ENCODE assay signal across 20 cellular contexts in the genomic region with DNA sequence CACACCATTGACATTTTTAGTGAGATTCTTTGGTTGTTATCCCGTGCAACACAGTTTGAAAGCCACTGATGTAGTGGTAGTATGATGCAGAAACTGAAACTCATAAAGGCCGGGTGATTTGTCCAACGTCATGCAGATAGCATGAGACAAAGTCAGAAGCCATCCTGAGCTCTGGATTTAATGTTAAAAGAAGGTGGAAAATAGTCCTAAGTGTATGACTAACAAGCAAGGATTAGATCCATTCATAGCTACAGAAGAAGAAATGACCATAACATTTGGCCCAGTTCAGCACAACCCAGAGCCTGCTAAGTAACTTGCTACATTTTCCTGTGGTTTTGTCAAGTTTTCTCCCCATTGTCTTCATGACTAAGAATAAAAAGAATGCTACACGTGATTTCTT.
DNase-seq lines count a peak whose midpoint lies in the region; ATAC-seq and TF ChIP-seq lines count a peak whose summit lies in the region.
"Had no signal": no experiment of that assay in that cellular context is flagged by ENCODE, and none has a peak within 500 bp of the region (broad histone marks: within the 10 kb centered on the region; RNA-seq: fewer than 3 reads in every experiment).

No MANE protein-coding gene starts in this region.

- no peak overlapping the region for H2AFZ ChIP-seq in mesenchymal stem cell (ENCODE audit: low read depth, low read length)
- H2AFZ ChIP-seq: GM23338 had no signal

- H3K27ac Mint-ChIP-seq in HFFc6, result peak overlapping the region; percentile 73
- H3K27ac Mint-ChIP-seq in stimulated activated naive CD8-positive, alpha-beta T cell treated with anti-CD3 and anti-CD28 coated beads, Interleukin-15, amount 100 ng/mL, for 72 hours, result no peak overlapping the region
- H3K27ac Mint-ChIP-seq: effector memory CD8-positive, alpha-beta T cell; GM23338; nephron progenitor cell had no signal

- H2BK12ac ChIP-seq in mesenchymal stem cell (ENCODE audit: low read length in 2 of 2), result no peak overlapping the region

- H3K4me3 ChIP-seq in mesenchymal stem cell (ENCODE audit: insufficient read depth in 1 of 2, low read depth in 1 of 2, low read length in 2 of 2), result no peak overlapping the region
- no peak overlapping the region for H3K4me3 ChIP-seq in effector memory CD4-positive, alpha-beta T cell (ENCODE audit: insufficient read depth, low read depth, low read length, poor library complexity, severe bottlenecking)
- H3K4me3 ChIP-seq: A549, GM23338, upper lobe of right lung had no signal

- no peaks in the 10 kb centered on the region for H3K27me3 ChIP-seq in mesenchymal stem cell (ENCODE audit: control insufficient read depth in 1 of 2, insufficient read depth in 1 of 2, low read length in 2 of 2)
- H3K27me3 ChIP-seq in effector memory CD4-positive, alpha-beta T cell (replicated peaks; ENCODE audit: control insufficient read depth, insufficient read depth, low read length, poor library complexity, severe bottlenecking), result no peaks in the 10 kb centered on the region
- H3K27me3 ChIP-seq: upper lobe of right lung had no signal

- H3K9me3 ChIP-seq in mesenchymal stem cell (ENCODE audit: control insufficient read depth, low read length), result no peaks in the 10 kb centered on the region
- H3K9me3 ChIP-seq in effector memory CD4-positive, alpha-beta T cell (ENCODE audit: control insufficient read depth, low read length), result no peaks in the 10 kb centered on the region
- H3K9me3 ChIP-seq: A549, upper lobe of right lung had no signal

- no peak overlapping the region for H3K14ac ChIP-seq in mesenchymal stem cell (ENCODE audit: low read length in 2 of 2)

- H3K4ac ChIP-seq in mesenchymal stem cell (ENCODE audit: low read depth in 1 of 2, low read length in 2 of 2), result no peak overlapping the region

- peaks cover 1% of the 10 kb centered on the region for H3K79me1 ChIP-seq in mesenchymal stem cell (replicated peaks; ENCODE audit: low read length, poor library complexity, severe bottlenecking)

- no peak overlapping the region for H2BK15ac ChIP-seq in mesenchymal stem cell (ENCODE audit: low read depth, poor library complexity, severe bottlenecking)

- H3K36me3 ChIP-seq in mesenchymal stem cell (ENCODE audit: control insufficient read depth in 1 of 2, insufficient read depth in 2 of 2, low read depth in 1 of 2, low read length in 2 of 2), result no peaks in the 10 kb centered on the region
- no peaks in the 10 kb centered on the region for H3K36me3 ChIP-seq in effector memory CD4-positive, alpha-beta T cell (ENCODE audit: control insufficient read depth, insufficient read depth, low read length)
- H3K36me3 ChIP-seq: upper lobe of right lung had no signal

- no peak overlapping the region for H3K27ac ChIP-seq in mesenchymal stem cell (ENCODE audit: low read length, poor library complexity, severe bottlenecking)
- H3K27ac ChIP-seq in effector memory CD4-positive, alpha-beta T cell (ENCODE audit: insufficient read depth, low read length, poor library complexity, severe bottlenecking), result no peak overlapping the region
- H3K27ac ChIP-seq: A549, upper lobe of right lung had no signal

- H3K27me3 Mint-ChIP-seq in HFFc6 (ENCODE audit: insufficient read depth), result no peaks in the 10 kb centered on the region
- peaks cover 5% of the 10 kb centered on the region for H3K27me3 Mint-ChIP-seq in stimulated activated naive CD8-positive, alpha-beta T cell treated with anti-CD3 and anti-CD28 coated beads, Interleukin-15, amount 100 ng/mL, for 72 hours

- no peaks in the 10 kb centered on the region for H3K4me1 ChIP-seq in mesenchymal stem cell (ENCODE audit: control insufficient read depth, insufficient read depth, low read depth, low read length)
- H3K4me1 ChIP-seq in effector memory CD4-positive, alpha-beta T cell (ENCODE audit: control insufficient read depth, insufficient read depth, low read length, poor library complexity, severe bottlenecking), result no peaks in the 10 kb centered on the region
- H3K4me1 ChIP-seq: A549, upper lobe of right lung had no signal

- H4K8ac ChIP-seq in mesenchymal stem cell (ENCODE audit: low read length), result no peak overlapping the region

- no peaks in the 10 kb centered on the region for H3K36me3 Mint-ChIP-seq in HFFc6 (ENCODE audit: low read depth)

- TF ChIP-seq CTCF in HFFc6 (IDR thresholded peaks at IDR 0.05), result no peak

- WGBS in mesenchymal stem cell, result 70% methylated on average over 4 of the region's 4 CpGs

- H3K18ac ChIP-seq in mesenchymal stem cell (ENCODE audit: low read depth in 1 of 2, low read length in 2 of 2), result no peak overlapping the region

- peak overlapping the region; percentile 57 for H3K4me3 Mint-ChIP-seq in HFFc6
- H3K4me3 Mint-ChIP-seq in stimulated activated naive CD8-positive, alpha-beta T cell treated with anti-CD3 and anti-CD28 coated beads, Interleukin-15, amount 100 ng/mL, for 72 hours, result no peak overlapping the region
- H3K4me3 Mint-ChIP-seq: effector memory CD8-positive, alpha-beta T cell; GM23338; nephron progenitor cell had no signal

- DNase-seq in AG08395 (ENCODE audit: low spot score) (peak; percentile 64), HFFc6 (peak; percentile 86), astrocyte of the hippocampus (ENCODE audit: low read depth, low spot score) (peak; percentile 45), mesenchymal stem cell (peak; percentile 81)
- DNase-seq in stimulated activated naive CD8-positive, alpha-beta T cell treated with anti-CD3 and anti-CD28 coated beads, Interleukin-15, amount 100 ng/mL, for 72 hours, result no peak
- DNase-seq in effector memory CD4-positive, alpha-beta T cell, result no peak
- DNase-seq: activated naive CD4-positive, alpha-beta T cell treated with anti-CD3 and anti-CD28 coated beads, Interleukin-2, amount 50 U/mL, for 16 hours; activated T-cell treated with anti-CD3 and anti-CD28 coated beads, Interleukin-2, amount 50 U/mL, for 1 hour; effector memory CD8-positive, alpha-beta T cell; NCI-H524 treated with DMSO at 0.1 percent for 48 hours; nephron progenitor cell; PC-3; stimulated activated CD4-positive, alpha-beta T cell treated with anti-CD3 and anti-CD28 coated beads, Interleukin-4, amount 100 ng/mL, for 24 hours; upper lobe of right lung had no signal

- no peak overlapping the region for H2AK5ac ChIP-seq in mesenchymal stem cell (ENCODE audit: low read length, severe bottlenecking)

- H2BK120ac ChIP-seq in mesenchymal stem cell (ENCODE audit: low read depth, low read length), result no peak overlapping the region

- peaks cover 49% of the 10 kb centered on the region for H3K4me1 Mint-ChIP-seq in HFFc6 (ENCODE audit: low read depth)
- no peaks in the 10 kb centered on the region for H3K4me1 Mint-ChIP-seq in stimulated activated naive CD8-positive, alpha-beta T cell treated with anti-CD3 and anti-CD28 coated beads, Interleukin-15, amount 100 ng/mL, for 72 hours
- H3K4me1 Mint-ChIP-seq: nephron progenitor cell had no signal

- H3K9me3 Mint-ChIP-seq in HFFc6, result no peaks in the 10 kb centered on the region
- no peaks in the 10 kb centered on the region for H3K9me3 Mint-ChIP-seq in stimulated activated naive CD8-positive, alpha-beta T cell treated with anti-CD3 and anti-CD28 coated beads, Interleukin-15, amount 100 ng/mL, for 72 hours
- H3K9me3 Mint-ChIP-seq: effector memory CD8-positive, alpha-beta T cell; GM23338 had no signal

- peak overlapping the region; percentile 81 for H3K9ac ChIP-seq in mesenchymal stem cell (ENCODE audit: low read length)

- H4K91ac ChIP-seq in mesenchymal stem cell (ENCODE audit: low read length), result no peak overlapping the region

- H3K4me2 ChIP-seq in mesenchymal stem cell (ENCODE audit: low read length, poor library complexity, severe bottlenecking), result no peak overlapping the region
- H3K4me2 ChIP-seq: A549, GM23338 had no signal

- H3K23ac ChIP-seq in mesenchymal stem cell (ENCODE audit: low read length in 2 of 2), result no peak overlapping the region

- no peak overlapping the region for H2BK5ac ChIP-seq in mesenchymal stem cell (ENCODE audit: low read depth, low read length, poor library complexity, severe bottlenecking)

- no peak for ATAC-seq in HG03175 (IDR thresholded peaks at IDR 0.05; ENCODE audit: unreplicated experiment)
- ATAC-seq in HG03565 (IDR thresholded peaks at IDR 0.05; ENCODE audit: unreplicated experiment), result no peak
- ATAC-seq in stimulated activated naive CD8-positive, alpha-beta T cell treated with anti-CD3 and anti-CD28 coated beads, Interleukin-15, amount 100 ng/mL, for 72 hours, result no peak
- ATAC-seq: A549; effector memory CD8-positive, alpha-beta T cell; GM23338; HepG2; PC-3; sciatic nerve; upper lobe of right lung had no signal

Comparison
In these comparisons a context has a peak if more than half of its experiments do, and no peak if none do; other contexts are left out.
1. DNase-seq: peak in AG08395 (single experiment), HFFc6 (single experiment), astrocyte of the hippocampus (single experiment) and mesenchymal stem cell (single experiment); none in stimulated activated naive CD8-positive, alpha-beta T cell treated with anti-CD3 and anti-CD28 coated beads, Interleukin-15, amount 100 ng/mL, for 72 hours (0 of 2) and effector memory CD4-positive, alpha-beta T cell (0 of 3).